Comparison of ENCODE assay signal across 32 cellular contexts in the genomic region with DNA sequence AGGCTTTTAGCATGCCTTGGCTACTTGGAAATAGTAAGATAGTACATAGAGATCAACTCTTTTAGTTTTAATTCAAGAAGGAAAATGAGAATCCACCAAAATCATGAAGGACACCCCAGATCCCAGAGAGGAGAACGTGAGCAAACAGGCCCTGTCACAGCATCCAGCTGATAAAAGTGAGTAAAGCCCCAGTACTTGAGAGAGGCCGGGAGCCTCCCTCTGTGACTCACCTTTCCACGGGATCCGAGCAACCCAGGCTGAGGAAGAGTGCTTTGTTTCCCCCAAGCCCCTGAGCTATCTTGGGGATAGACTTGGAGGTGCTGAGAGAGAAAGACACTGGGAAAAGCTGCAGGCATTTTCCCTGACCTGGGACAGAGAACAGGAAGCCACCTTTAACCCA.
"Had no signal": no experiment of that assay in that cellular context is flagged by ENCODE, and none has a peak within 500 bp of the region (broad histone marks: within the 10 kb centered on the region; RNA-seq: fewer than 3 reads in every experiment).

No MANE protein-coding gene starts in this region.

- H3K4me1 ChIP-seq: gastroesophageal sphincter, heart left ventricle, neural progenitor cell, prostate gland, right atrium auricular region, suprapubic skin, transverse colon, upper lobe of right lung, uterus had no signal

- H3K9ac ChIP-seq: neural progenitor cell had no signal

- H3K9me3 ChIP-seq: prostate gland, upper lobe of right lung, uterus had no signal

- H3K36me3 ChIP-seq: gastroesophageal sphincter, heart left ventricle, neural progenitor cell, prostate gland, right atrium auricular region, suprapubic skin, transverse colon, upper lobe of right lung, uterus had no signal

- H3K4me3 ChIP-seq: coronary artery, gastroesophageal sphincter, heart left ventricle, hepatocyte, lung, mucosa of descending colon, neural progenitor cell, prostate gland, right atrium auricular region, smooth muscle cell, suprapubic skin, transverse colon, upper lobe of right lung, uterus had no signal

- H3K4me3 Mint-ChIP-seq: mesothelial cell of epicardium; naive B cell; nephron; neural progenitor cell; stimulated activated naive CD8-positive, alpha-beta T cell treated with anti-CD3 and anti-CD28 coated beads, Interleukin-15, amount 100 ng/mL, for 72 hours had no signal

- H3K4me1 Mint-ChIP-seq: mesothelial cell of epicardium; naive B cell; nephron; neural progenitor cell; stimulated activated naive CD8-positive, alpha-beta T cell treated with anti-CD3 and anti-CD28 coated beads, Interleukin-15, amount 100 ng/mL, for 72 hours had no signal

- H3K27ac ChIP-seq: coronary artery, epithelial cell of prostate, gastroesophageal sphincter, heart left ventricle, hepatocyte, neural progenitor cell, prostate gland, right atrium auricular region, suprapubic skin, transverse colon, upper lobe of right lung, uterus had no signal

- H3K27me3 ChIP-seq: gastroesophageal sphincter, heart left ventricle, hepatocyte, neural progenitor cell, right atrium auricular region, suprapubic skin, transverse colon, upper lobe of right lung, uterus had no signal

- H3K4me2 ChIP-seq: hepatocyte, neural progenitor cell, smooth muscle cell had no signal

- DNase-seq: dermis blood vessel endothelial cell; effector memory CD4-positive, alpha-beta T cell; foreskin fibroblast; heart left ventricle; kidney; mesenchymal stem cell; mucosa of descending colon; naive B cell; stimulated activated CD4-positive, alpha-beta T cell treated with anti-CD3 and anti-CD28 coated beads, Interleukin-12 subunit alpha, Interleukin-12 subunit beta, amount 100 ng/mL, for 4 hours; stimulated activated CD4-positive, alpha-beta T cell treated with anti-CD3 and anti-CD28 coated beads, Interleukin-1b, Interleukin-23, amount 100 ng/mL, for 48 hours; stimulated activated CD4-positive, alpha-beta T cell treated with anti-CD3 and anti-CD28 coated beads, Interleukin-4, amount 100 ng/mL, for 1 hour; stimulated activated CD8-positive, alpha-beta memory T cell treated with anti-CD3 and anti-CD28 coated beads, Interleukin-4, amount 100 ng/mL, for 48 hours; stimulated activated naive CD4-positive, alpha-beta T cell; stimulated activated naive CD8-positive, alpha-beta T cell treated with anti-CD3 and anti-CD28 coated beads, Interleukin-15, amount 100 ng/mL, for 72 hours; transverse colon; upper lobe of right lung; uterus had no signal

- H2AFZ ChIP-seq: hepatocyte, neural progenitor cell had no signal

- H3K27ac Mint-ChIP-seq: mesothelial cell of epicardium; naive B cell; nephron; neural progenitor cell; stimulated activated naive CD8-positive, alpha-beta T cell treated with anti-CD3 and anti-CD28 coated beads, Interleukin-15, amount 100 ng/mL, for 72 hours had no signal

- H3K79me2 ChIP-seq: hepatocyte had no signal

- FAIRE-seq: kidney had no signal

- ATAC-seq: esophagus mucosa; gastroesophageal sphincter; heart left ventricle; left lobe of liver; mucosa of descending colon; sciatic nerve; stimulated activated naive CD8-positive, alpha-beta T cell treated with anti-CD3 and anti-CD28 coated beads, Interleukin-15, amount 100 ng/mL, for 72 hours had no signal
